ENCODE assay signal across 8 cellular contexts in the genomic region with DNA sequence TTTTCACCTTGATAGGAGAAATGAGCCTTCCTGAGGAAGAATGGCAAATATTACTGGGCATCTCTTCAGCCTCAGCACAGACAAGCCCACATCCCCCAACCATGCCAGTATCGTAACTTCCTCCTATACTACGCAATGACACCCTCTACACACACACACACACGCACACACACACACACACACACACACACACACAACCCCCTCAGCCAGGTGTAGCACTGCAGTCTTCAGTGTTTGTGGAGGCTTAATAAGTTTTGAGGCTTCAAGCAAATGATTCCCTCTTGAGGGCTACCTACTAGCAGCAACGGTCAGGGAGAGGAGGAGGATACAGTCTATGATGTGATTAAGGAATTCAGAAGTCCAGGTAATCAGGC. TPM values are rescaled to one million over a fixed set of nuclear protein-coding genes. Genes with fewer than 3 reads are reported as not detected.
DNase-seq lines count a peak whose midpoint lies in the region; ATAC-seq and TF ChIP-seq lines count a peak whose summit lies in the region.

No MANE protein-coding gene starts in this region.

- H3K9me2 ChIP-seq in SK-N-SH = no peaks in the 10 kb centered on the region

- TF ChIP-seq POLR2A in suprapubic skin (IDR thresholded peaks at IDR 0.05) = no peak

- no peaks in the 10 kb centered on the region for H3K36me3 Mint-ChIP-seq in brain

- peak overlapping the region; percentile 90 for H3K4me2 ChIP-seq in SK-N-SH

- peaks cover 0 to 3% of the 10 kb centered on the region in 2 experiments for H3K36me3 ChIP-seq in SK-N-SH (replicated peaks in 1 of 2; ENCODE audit: control insufficient read depth in 1 of 2, insufficient read depth in 2 of 2, low read length in 1 of 2)
- H3K36me3 ChIP-seq in lower lobe of right lung = peaks cover 4% of the 10 kb centered on the region
- H3K36me3 ChIP-seq in suprapubic skin = peaks cover 5% of the 10 kb centered on the region

- CTCF ChIA-PET in SK-N-SH (lab: Yijun Ruan, JAX) = interaction anchor here (1.3 to 10.8 kb wide), 4 partner anchors 7 to 195 kb away, joined by 5 to 96 read pairs (median 22); no protein-coding TSS in a partner anchor

- H3K27ac ChIP-seq in SK-N-SH (ENCODE audit: low read depth in 2 of 2, low read length in 1 of 2) = peak overlapping the region in 1 of 2 experiments; percentile 69; a peak in 3 of 4 replicates
- peak overlapping the region; percentile 84 for H3K27ac ChIP-seq in lower lobe of right lung
- peak overlapping the region; percentile 98 for H3K27ac ChIP-seq in suprapubic skin

- H3K9me3 ChIP-seq in SK-N-SH (no peaks in the 10 kb centered on the region), lower lobe of right lung (no peaks in the 10 kb centered on the region), suprapubic skin (no peaks in the 10 kb centered on the region)

- WGBS in SK-N-SH (ENCODE audit: low lambda C conversion rate) = 35% methylated on average over 4 of the region's 4 CpGs
- WGBS in suprapubic skin = 4% methylated on average over 4 of the region's 4 CpGs

- H3K9me3 Mint-ChIP-seq in brain = no peaks in the 10 kb centered on the region

- peaks cover 55% of the 10 kb centered on the region for H3K27me3 Mint-ChIP-seq in brain

- no peak for TF ChIP-seq RAD21 in SK-N-SH (IDR thresholded peaks at IDR 0.05; ENCODE audit: low read length)

- peak overlapping the region; percentile 69 for H3K9ac ChIP-seq in SK-N-SH

- H3K4me1 Mint-ChIP-seq in brain = peaks cover 58% of the 10 kb centered on the region

- H3K27ac Mint-ChIP-seq in brain = peak overlapping the region; percentile 78 to 87 (median 81)

- peak; percentile 55 for DNase-seq in DMS53 (lab: John Stamatoyannopoulos, UW)
- no peak for DNase-seq in DMS53 treated with DMSO at 0.1 percent for 48 hours (lab: John Stamatoyannopoulos, UW; ENCODE audit: unreplicated experiment)
- DNase-seq in SK-N-SH = peak; percentile 44
- no peak for DNase-seq in lower lobe of right lung
- no peak for DNase-seq in suprapubic skin (ENCODE audit: low spot score in 2 of 2)

- peak overlapping the region; percentile 91 to 97 (median 94) for H3K4me3 Mint-ChIP-seq in brain

- TF ChIP-seq EP300 in SK-N-SH (IDR thresholded peaks at IDR 0.05; ENCODE audit: borderline replicate concordance in 1 of 2, low read depth in 1 of 2, low read length in 1 of 2) (no peak), suprapubic skin (IDR thresholded peaks at IDR 0.05) (no peak)

- H3K4me1 ChIP-seq in SK-N-SH (ENCODE audit: control insufficient read depth in 1 of 2, insufficient read depth in 2 of 2, low read depth in 1 of 2, low read length in 1 of 2) (peaks cover 19 to 32% of the 10 kb centered on the region in 2 experiments; a peak in 3 of 4 replicates), lower lobe of right lung (peaks cover 57% of the 10 kb centered on the region), suprapubic skin (peaks cover 79% of the 10 kb centered on the region)

- intact Hi-C loops in lower lobe of right lung (cut with DNase I) = loop anchor here (10.0 kb wide), 1 partner anchor 188 kb away; the partner anchor contains the start of gene GDF11

- ATAC-seq in lower lobe of right lung = peak; percentile 16 to 52
- ATAC-seq in GM18498 (IDR thresholded peaks at IDR 0.05; ENCODE audit: unreplicated experiment) = no peak
- ATAC-seq in GM21723 (IDR thresholded peaks at IDR 0.05; ENCODE audit: unreplicated experiment) = no peak

- peak overlapping the region; percentile 64 to 72 for H3K4me3 ChIP-seq in SK-N-SH (ENCODE audit: low read depth in 2 of 2, low read length in 1 of 2)
- H3K4me3 ChIP-seq in lower lobe of right lung = peak overlapping the region; percentile 75
- peak overlapping the region; percentile 67 for H3K4me3 ChIP-seq in suprapubic skin

- TF ChIP-seq CTCF in SK-N-SH (IDR thresholded peaks at IDR 0.05) (no peak), brain (conservative IDR thresholded peaks at IDR 0.05) (no peak), lower lobe of right lung (IDR thresholded peaks at IDR 0.05) (no peak), suprapubic skin (IDR thresholded peaks at IDR 0.05) (no peak)

- H4K20me1 ChIP-seq in SK-N-SH (ENCODE audit: insufficient read depth) = no peaks in the 10 kb centered on the region

- no peaks in the 10 kb centered on the region for H3K27me3 ChIP-seq in SK-N-SH (ENCODE audit: insufficient read depth)
- no peaks in the 10 kb centered on the region for H3K27me3 ChIP-seq in lower lobe of right lung (ENCODE audit: low read depth)
- no peaks in the 10 kb centered on the region for H3K27me3 ChIP-seq in suprapubic skin

- peaks cover 17% of the 10 kb centered on the region for H3F3A ChIP-seq in SK-N-SH (replicated peaks; ENCODE audit: insufficient read depth)

- 0 out of 2 replicates have a peak overlapping the region, but pooled peaks have one; percentile 73 for H2AFZ ChIP-seq in SK-N-SH (ENCODE audit: low read depth)

- peaks cover 45% of the 10 kb centered on the region for H3K79me2 ChIP-seq in SK-N-SH (ENCODE audit: insufficient read depth)

- POLR2A ChIA-PET in SK-N-SH (lab: Yijun Ruan, JAX) = interaction anchor here (1.2 kb wide), 1 partner anchor 103 kb away, joined by 4 read pairs; the partner anchor contains the start of gene DNAJC14

TF ChIP-seq in SK-N-SH, 30 proteins besides CTCF, POLR2A, EP300 and RAD21 (continues in another document):
- TF ChIP-seq YY1 (IDR thresholded peaks at IDR 0.05; ENCODE audit: low read depth) (no peak), GABPA (IDR thresholded peaks at IDR 0.05; ENCODE audit: low read depth) (no peak), POLR2AphosphoS5 (IDR thresholded peaks at IDR 0.05; ENCODE audit: low read depth, low read length) (no peak), MEF2A (IDR thresholded peaks at IDR 0.05; ENCODE audit: borderline replicate concordance, low read depth) (no peak), SMC3 (IDR thresholded peaks at IDR 0.05; ENCODE audit: low read depth, low read length) (no peak), SIN3A (IDR thresholded peaks at IDR 0.05; ENCODE audit: borderline replicate concordance, low read depth, low read length) (no peak), NRF1 (IDR thresholded peaks at IDR 0.05; ENCODE audit: low read depth, low read length) (no peak), ELF1 (IDR thresholded peaks at IDR 0.05) (no peak), FOSL2 (IDR thresholded peaks at IDR 0.05; ENCODE audit: borderline replicate concordance, low read depth) (no peak), NFIC (IDR thresholded peaks at IDR 0.05; ENCODE audit: borderline replicate concordance) (no peak)
- TF ChIP-seq, protein P1, sequence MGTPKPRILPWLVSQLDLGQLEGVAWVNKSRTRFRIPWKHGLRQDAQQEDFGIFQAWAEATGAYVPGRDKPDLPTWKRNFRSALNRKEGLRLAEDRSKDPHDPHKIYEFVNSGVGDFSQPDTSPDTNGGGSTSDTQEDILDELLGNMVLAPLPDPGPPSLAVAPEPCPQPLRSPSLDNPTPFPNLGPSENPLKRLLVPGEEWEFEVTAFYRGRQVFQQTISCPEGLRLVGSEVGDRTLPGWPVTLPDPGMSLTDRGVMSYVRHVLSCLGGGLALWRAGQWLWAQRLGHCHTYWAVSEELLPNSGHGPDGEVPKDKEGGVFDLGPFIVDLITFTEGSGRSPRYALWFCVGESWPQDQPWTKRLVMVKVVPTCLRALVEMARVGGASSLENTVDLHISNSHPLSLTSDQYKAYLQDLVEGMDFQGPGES (IDR thresholded peaks at IDR 0.05; ENCODE audit: low read depth, low read length) = no peak
- TF ChIP-seq, protein P2, sequence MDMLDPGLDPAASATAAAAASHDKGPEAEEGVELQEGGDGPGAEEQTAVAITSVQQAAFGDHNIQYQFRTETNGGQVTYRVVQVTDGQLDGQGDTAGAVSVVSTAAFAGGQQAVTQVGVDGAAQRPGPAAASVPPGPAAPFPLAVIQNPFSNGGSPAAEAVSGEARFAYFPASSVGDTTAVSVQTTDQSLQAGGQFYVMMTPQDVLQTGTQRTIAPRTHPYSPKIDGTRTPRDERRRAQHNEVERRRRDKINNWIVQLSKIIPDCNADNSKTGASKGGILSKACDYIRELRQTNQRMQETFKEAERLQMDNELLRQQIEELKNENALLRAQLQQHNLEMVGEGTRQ (IDR thresholded peaks at IDR 0.05; ENCODE audit: borderline replicate concordance, low read depth, low read length) = no peak
- TF ChIP-seq, protein P3, sequence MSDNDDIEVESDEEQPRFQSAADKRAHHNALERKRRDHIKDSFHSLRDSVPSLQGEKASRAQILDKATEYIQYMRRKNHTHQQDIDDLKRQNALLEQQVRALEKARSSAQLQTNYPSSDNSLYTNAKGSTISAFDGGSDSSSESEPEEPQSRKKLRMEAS (IDR thresholded peaks at IDR 0.05; ENCODE audit: low read depth) = no peak

RNA-seq across cellular contexts. Expression of gene DGKA, which starts 1.6 kb away (rescaled TPM):
- polyA plus RNA-seq in SK-N-SH (2012; rRNA removed) (74.6 and 75.9 TPM in 2 replicates), brain (ENCODE audit: insufficient read depth, low read depth, low replicate concordance) (12.5 TPM)
- 47.2 and 52.0 TPM in 2 replicates for polyA plus RNA-seq in SK-N-SH (2012; cell fraction: cytosol; rRNA removed)
- 213 and 244 TPM in 2 replicates for polyA plus RNA-seq in SK-N-SH (2012; cell fraction: nucleus; rRNA removed)
- total RNA-seq in lower lobe of right lung (35.3 TPM), suprapubic skin (100 to 1,000 TPM; 185 to 556 (median 198) TPM)

RNA-seq across cellular contexts. Expression of gene PYM1, which starts 4.8 kb away (rescaled TPM):
- polyA plus RNA-seq in SK-N-SH (2012; rRNA removed) = 36.0 and 36.3 TPM in 2 replicates
- polyA plus RNA-seq in SK-N-SH (2012; cell fraction: cytosol; rRNA removed) = 39.3 and 40.9 TPM in 2 replicates
- 16.7 and 21.0 TPM in 2 replicates for polyA plus RNA-seq in SK-N-SH (2012; cell fraction: nucleus; rRNA removed)
- polyA plus RNA-seq in brain (ENCODE audit: insufficient read depth, low read depth, low replicate concordance) = 26.6 TPM
- total RNA-seq in lower lobe of right lung = 28.9 TPM
- total RNA-seq in suprapubic skin = 10 to 100 TPM; 32.0 to 41.8 (median 37.4) TPM

RNA-seq across cellular contexts. Expression of gene PMEL, which starts 33.3 kb away (rescaled TPM):
- polyA plus RNA-seq in SK-N-SH (2012; rRNA removed) (1.8 and 2.7 TPM in 2 replicates), brain (ENCODE audit: insufficient read depth, low read depth, low replicate concordance) (1.5 TPM)
- polyA plus RNA-seq in SK-N-SH (2012; cell fraction: cytosol; rRNA removed) = 0.60 and 0.79 TPM in 2 replicates
- polyA plus RNA-seq in SK-N-SH (2012; cell fraction: nucleus; rRNA removed) = 5.4 and 5.5 TPM in 2 replicates
- total RNA-seq in lower lobe of right lung (1.2 TPM), suprapubic skin (100 to 1,000 TPM in 1 of 4 donors, 10 to 100 TPM in 3; 54.4 to 188 (median 71.7) TPM)

RNA-seq across cellular contexts. Expression of gene CDK2, which starts 34.1 kb away (rescaled TPM):
- polyA plus RNA-seq in SK-N-SH (2012; rRNA removed) (34.7 and 43.3 TPM in 2 replicates), brain (ENCODE audit: insufficient read depth, low read depth, low replicate concordance) (52.2 TPM)
- 21.7 and 27.5 TPM in 2 replicates for polyA plus RNA-seq in SK-N-SH (2012; cell fraction: cytosol; rRNA removed)
- 81.1 and 115 TPM in 2 replicates for polyA plus RNA-seq in SK-N-SH (2012; cell fraction: nucleus; rRNA removed)
- total RNA-seq in lower lobe of right lung (22.2 TPM), suprapubic skin (10 to 100 TPM; 18.4 to 33.2 (median 28.6) TPM)

RNA-seq across cellular contexts. Expression of gene RAB5B, which starts 41.3 kb away (rescaled TPM):
- polyA plus RNA-seq in SK-N-SH (2012; rRNA removed) = 54.0 and 79.4 TPM in 2 replicates
- 60.7 and 66.8 TPM in 2 replicates for polyA plus RNA-seq in SK-N-SH (2012; cell fraction: cytosol; rRNA removed)
- 40.9 and 67.0 TPM in 2 replicates for polyA plus RNA-seq in SK-N-SH (2012; cell fraction: nucleus; rRNA removed)
- 156 TPM for polyA plus RNA-seq in brain (ENCODE audit: insufficient read depth, low read depth, low replicate concordance)
- total RNA-seq in lower lobe of right lung = 138 TPM
- 100 to 1,000 TPM in 3 of 4 donors, 10 to 100 TPM in 1; 97.1 to 143 (median 114) TPM for total RNA-seq in suprapubic skin

Comparison
In these comparisons a context has a peak if more than half of its experiments do, and no peak if none do; other contexts are left out.
1. DNase-seq: peak in DMS53 (single experiment) and SK-N-SH (single experiment); none in DMS53 treated with DMSO at 0.1 percent for 48 hours (single experiment), lower lobe of right lung (single experiment) and suprapubic skin (0 of 2).
2. ATAC-seq: peak in lower lobe of right lung (2 of 2); none in GM18498 (single experiment) and GM21723 (single experiment).
3. RNA of gene PMEL, which starts 33.3 kb away (total RNA-seq): 54.4 to 188 TPM in suprapubic skin; 1.2 TPM in lower lobe of right lung (single experiment); every median in the first group is over 10 times any median in the second.
4. Peak in every context shown above with its lines, with median percentiles within 50 percentile points of each other: H3K4me3 ChIP-seq.